ENCODE assay signal across 19 cellular contexts in genomic region chr20:53575481-53576194, GRCh38. TPM values are rescaled to one million over a fixed set of nuclear protein-coding genes. Genes with fewer than 3 reads are reported as not detected.
DNase-seq lines count a peak whose midpoint lies in the region; ATAC-seq, FAIRE-seq and TF ChIP-seq lines count a peak whose summit lies in the region.
"Had no signal": no experiment of that assay in that cellular context is flagged by ENCODE, and none has a peak within 500 bp of the region (broad histone marks: within the 10 kb centered on the region; RNA-seq: fewer than 3 reads in every experiment).

No MANE protein-coding gene starts in this region.

- no peak for FAIRE-seq in small intestine (lab: Jason Lieb, UNC)

- no peak overlapping the region for H3K27ac ChIP-seq in small intestine (ENCODE audit: low read depth in 1 of 2, low read length in 1 of 2)
- H3K27ac ChIP-seq: colonic mucosa, hepatocyte, neural progenitor cell, testis had no signal

- POLR2A ChIA-PET in activated CD4-positive, alpha-beta memory T cell treated with anti-CD3 and anti-CD28 coated beads, Interleukin-2, amount 10 ng/mL, durations not matched to agents 7 days and 5 days (lab: Charles Lee) = interaction anchor here (1.3 kb wide), 1 partner anchor 296 kb away, joined by 4 read pairs; no protein-coding TSS in a partner anchor

- H3K36me3 ChIP-seq in small intestine (ENCODE audit: control insufficient read depth in 2 of 2, insufficient read depth in 2 of 2, low read length in 2 of 2) = peaks cover 16 to 28% of the 10 kb centered on the region in 2 donors

- H3K4me1 ChIP-seq in small intestine (ENCODE audit: control insufficient read depth in 2 of 2, insufficient read depth in 1 of 2, low read depth in 1 of 2, low read length in 1 of 2) = peaks cover 0 to 20% of the 10 kb centered on the region in 2 donors

- H3K4me3 ChIP-seq in small intestine (ENCODE audit: low read depth in 1 of 2, low read length in 2 of 2) = no peak overlapping the region
- H3K4me3 ChIP-seq: colonic mucosa, hepatocyte, neural progenitor cell, skin epidermis, testis had no signal

- ATAC-seq in stimulated activated naive B cell treated with anti-CD40 and anti-IgM and Interleukin-4, amounts not matched to agents 10 μg/mL and 1 μg/mL and 100 μg/mL, for 72 hours (replicated peaks) = no peak
- ATAC-seq in HG03108 (IDR thresholded peaks at IDR 0.05; ENCODE audit: unreplicated experiment) (no peak), omental fat pad (ENCODE audit: low FRiP score) (no peak)
- ATAC-seq: left ventricle myocardium superior had no signal

- H3K36me3 Mint-ChIP-seq in activated T-cell treated with anti-CD3 and anti-CD28 coated beads, Interleukin-2, amount 50 U/mL, for 24 hours (ENCODE audit: low read depth) = peaks cover 98% of the 10 kb centered on the region
- H3K36me3 Mint-ChIP-seq in activated CD4-positive, alpha-beta memory T cell treated with anti-CD3 and anti-CD28 coated beads, Interleukin-2, amount 10 ng/mL, durations not matched to agents 7 days and 5 days (ENCODE audit: low read depth) = peaks cover 88% of the 10 kb centered on the region
- H3K36me3 Mint-ChIP-seq in immature natural killer cell = peaks cover 16 to 59% (median 46%) of the 10 kb centered on the region in 3 donors
- peaks cover 64 to 65% of the 10 kb centered on the region in 2 donors for H3K36me3 Mint-ChIP-seq in stimulated activated naive B cell treated with anti-CD40 and anti-IgM and Interleukin-4, amounts not matched to agents 10 μg/mL and 1 μg/mL and 100 μg/mL, for 72 hours

- WGBS in small intestine, 3 donors = 77 to 84% (median 80%) methylated on average over 23 of the region's 23 CpGs

- no peaks in the 10 kb centered on the region for H3K27me3 Mint-ChIP-seq in activated T-cell treated with anti-CD3 and anti-CD28 coated beads, Interleukin-2, amount 50 U/mL, for 24 hours
- H3K27me3 Mint-ChIP-seq in activated CD4-positive, alpha-beta memory T cell treated with anti-CD3 and anti-CD28 coated beads, Interleukin-2, amount 10 ng/mL, durations not matched to agents 7 days and 5 days = no peaks in the 10 kb centered on the region
- H3K27me3 Mint-ChIP-seq in immature natural killer cell (ENCODE audit: low read depth in 3 of 3) = peaks cover 0 to 2% (median 0%) of the 10 kb centered on the region in 3 donors
- no peaks in the 10 kb centered on the region for H3K27me3 Mint-ChIP-seq in stimulated activated naive B cell treated with anti-CD40 and anti-IgM and Interleukin-4, amounts not matched to agents 10 μg/mL and 1 μg/mL and 100 μg/mL, for 72 hours

- CTCF ChIA-PET in activated CD4-positive, alpha-beta memory T cell treated with anti-CD3 and anti-CD28 coated beads, Interleukin-2, amount 10 ng/mL, durations not matched to agents 7 days and 5 days (lab: Charles Lee) = interaction anchor here (1.4 kb wide), 1 partner anchor 364 kb away, joined by 4 read pairs; no protein-coding TSS in a partner anchor

- H3K4me3 Mint-ChIP-seq in activated T-cell treated with anti-CD3 and anti-CD28 coated beads, Interleukin-2, amount 50 U/mL, for 24 hours = peak overlapping the region; percentile 10
- no peak overlapping the region for H3K4me3 Mint-ChIP-seq in activated CD4-positive, alpha-beta memory T cell treated with anti-CD3 and anti-CD28 coated beads, Interleukin-2, amount 10 ng/mL, durations not matched to agents 7 days and 5 days
- no peak overlapping the region for H3K4me3 Mint-ChIP-seq in immature natural killer cell
- H3K4me3 Mint-ChIP-seq in stimulated activated naive B cell treated with anti-CD40 and anti-IgM and Interleukin-4, amounts not matched to agents 10 μg/mL and 1 μg/mL and 100 μg/mL, for 72 hours = peak overlapping the region in 1 of 2 donors; percentile 55
- H3K4me3 Mint-ChIP-seq: neural progenitor cell had no signal

- peak; percentile 28 for DNase-seq in activated T-cell treated with anti-CD3 and anti-CD28 coated beads, Interleukin-2, amount 50 U/mL, for 24 hours
- DNase-seq in activated T-cell treated with anti-CD3 and anti-CD28 coated beads, Interleukin-2, amount 50 U/mL, for 1 hour = no peak
- no peak for DNase-seq in activated CD4-positive, alpha-beta memory T cell treated with anti-CD3 and anti-CD28 coated beads, Interleukin-2, amount 10 ng/mL, durations not matched to agents 7 days and 5 days
- DNase-seq in immature natural killer cell (no peak), small intestine (no peak), omental fat pad (ENCODE audit: low spot score) (no peak)
- DNase-seq in stimulated activated naive B cell treated with anti-CD40 and anti-IgM and Interleukin-4, amounts not matched to agents 10 μg/mL and 1 μg/mL and 100 μg/mL, for 72 hours = no peak
- DNase-seq: amniotic stem cell, colonic mucosa, DND-41, KG1, left ventricle myocardium superior, NCI-H187, NCI-H526, testis had no signal

- H3K4me1 Mint-ChIP-seq in activated T-cell treated with anti-CD3 and anti-CD28 coated beads, Interleukin-2, amount 50 U/mL, for 24 hours (ENCODE audit: low read depth) = peaks cover 94% of the 10 kb centered on the region
- H3K4me1 Mint-ChIP-seq in activated CD4-positive, alpha-beta memory T cell treated with anti-CD3 and anti-CD28 coated beads, Interleukin-2, amount 10 ng/mL, durations not matched to agents 7 days and 5 days = peaks cover 83% of the 10 kb centered on the region
- peaks cover 47 to 91% of the 10 kb centered on the region in 2 donors for H3K4me1 Mint-ChIP-seq in immature natural killer cell
- peaks cover 32 to 76% of the 10 kb centered on the region in 2 donors for H3K4me1 Mint-ChIP-seq in stimulated activated naive B cell treated with anti-CD40 and anti-IgM and Interleukin-4, amounts not matched to agents 10 μg/mL and 1 μg/mL and 100 μg/mL, for 72 hours

- peak overlapping the region; percentile 94 for H3K27ac Mint-ChIP-seq in activated T-cell treated with anti-CD3 and anti-CD28 coated beads, Interleukin-2, amount 50 U/mL, for 24 hours
- H3K27ac Mint-ChIP-seq in activated CD4-positive, alpha-beta memory T cell treated with anti-CD3 and anti-CD28 coated beads, Interleukin-2, amount 10 ng/mL, durations not matched to agents 7 days and 5 days = peak overlapping the region; percentile 27
- peak overlapping the region in 5 of 6 donors; percentile 39 to 78 (median 71) for H3K27ac Mint-ChIP-seq in immature natural killer cell
- peak overlapping the region; percentile 84 for H3K27ac Mint-ChIP-seq in stimulated activated naive B cell treated with anti-CD40 and anti-IgM and Interleukin-4, amounts not matched to agents 10 μg/mL and 1 μg/mL and 100 μg/mL, for 72 hours

- no peaks in the 10 kb centered on the region for H3K9me3 ChIP-seq in small intestine (ENCODE audit: control insufficient read depth, low read depth)
- H3K9me3 ChIP-seq: colonic mucosa, testis had no signal

- TF ChIP-seq CTCF in omental fat pad (IDR thresholded peaks at IDR 0.05) = no peak

- no peaks in the 10 kb centered on the region for H3K27me3 ChIP-seq in small intestine (ENCODE audit: control insufficient read depth in 2 of 2, insufficient read depth in 2 of 2, low read length in 2 of 2)
- H3K27me3 ChIP-seq: colonic mucosa, hepatocyte, neural progenitor cell, testis had no signal

- H3K9me3 Mint-ChIP-seq in activated T-cell treated with anti-CD3 and anti-CD28 coated beads, Interleukin-2, amount 50 U/mL, for 24 hours = no peaks in the 10 kb centered on the region
- no peaks in the 10 kb centered on the region for H3K9me3 Mint-ChIP-seq in activated CD4-positive, alpha-beta memory T cell treated with anti-CD3 and anti-CD28 coated beads, Interleukin-2, amount 10 ng/mL, durations not matched to agents 7 days and 5 days
- no peaks in the 10 kb centered on the region for H3K9me3 Mint-ChIP-seq in immature natural killer cell
- H3K9me3 Mint-ChIP-seq in stimulated activated naive B cell treated with anti-CD40 and anti-IgM and Interleukin-4, amounts not matched to agents 10 μg/mL and 1 μg/mL and 100 μg/mL, for 72 hours = no peaks in the 10 kb centered on the region
- H3K9me3 Mint-ChIP-seq: neural progenitor cell had no signal

RNA-seq across cellular contexts. Expression of gene ZNF217, which starts 18.0 kb away (rescaled TPM):
- 10 to 100 TPM; 89.5 to 90.4 TPM for total RNA-seq in activated CD4-positive, alpha-beta memory T cell treated with anti-CD3 and anti-CD28 coated beads, Interleukin-2, amount 10 ng/mL, durations not matched to agents 7 days and 5 days
- polyA plus RNA-seq in immature natural killer cell (10 to 100 TPM in 2 of 3 donors, 1 to 10 TPM in 1; 10.0 to 33.5 (median 16.2) TPM), small intestine (10 to 100 TPM in 1 of 3 donors, 1 to 10 TPM in 2; 4.1 to 12.0 (median 5.4) TPM)
- 10 to 100 TPM; 24.9 to 48.8 (median 36.8) TPM for total RNA-seq in omental fat pad

Comparison
In these comparisons a context has a peak if more than half of its experiments do, and no peak if none do; other contexts are left out.
1. H3K27ac Mint-ChIP-seq: peak in every context shown above with its lines; median percentile 94 in activated T-cell treated with anti-CD3 and anti-CD28 coated beads, Interleukin-2, amount 50 U/mL, for 24 hours; 84 in stimulated activated naive B cell treated with anti-CD40 and anti-IgM and Interleukin-4, amounts not matched to agents 10 μg/mL and 1 μg/mL and 100 μg/mL, for 72 hours; 71 in immature natural killer cell; 27 in activated CD4-positive, alpha-beta memory T cell treated with anti-CD3 and anti-CD28 coated beads, Interleukin-2, amount 10 ng/mL, durations not matched to agents 7 days and 5 days.